1 cellular context compared by ENCODE assay signal in the genomic region with DNA sequence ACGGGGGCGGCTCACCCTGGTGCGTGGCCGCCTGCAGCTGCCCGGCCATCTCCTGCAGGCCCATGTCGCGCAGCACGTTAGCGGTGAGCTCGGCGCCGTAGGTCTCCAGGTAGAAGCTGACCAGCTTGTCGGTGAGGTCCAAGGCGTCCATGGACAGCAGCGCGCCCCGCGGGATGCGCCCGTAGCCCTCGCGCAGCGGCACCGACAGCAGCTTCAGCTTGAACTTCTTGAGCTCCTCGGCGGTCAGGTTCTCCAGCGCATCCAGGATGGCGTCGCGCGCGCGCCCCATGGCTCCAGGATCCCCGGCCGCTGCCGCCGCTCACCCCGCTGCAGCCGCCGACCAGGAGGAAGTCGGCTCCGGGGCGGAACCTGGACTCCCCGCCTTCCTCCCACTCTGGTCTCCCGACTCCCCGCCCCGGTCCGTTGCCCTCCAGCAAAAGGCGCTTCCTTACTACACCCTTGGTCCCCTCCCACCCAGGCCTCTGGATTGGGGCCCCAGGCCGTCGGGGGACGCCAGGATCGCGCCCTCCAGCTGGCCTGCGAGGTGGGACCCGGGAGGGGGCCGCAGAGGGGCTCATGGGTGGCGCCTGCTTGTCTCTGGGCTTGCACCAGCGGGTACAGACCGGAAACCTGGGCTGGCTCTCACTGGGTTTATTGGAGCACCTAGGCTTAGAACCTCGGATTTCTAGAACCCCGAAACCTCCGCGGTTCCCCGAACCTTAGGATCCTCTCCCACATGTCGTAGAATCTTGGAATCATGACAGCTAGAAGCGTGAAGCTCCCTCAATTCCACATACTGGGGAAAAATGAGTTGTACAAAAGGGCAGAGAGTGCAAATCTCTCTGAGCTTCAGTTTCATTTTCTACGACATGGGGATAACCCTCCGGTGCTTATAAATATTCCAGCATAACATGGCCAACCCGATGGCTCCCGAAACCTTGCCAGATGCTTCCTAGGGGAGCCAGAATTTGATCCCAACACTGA.
TF ChIP-seq lines count a peak whose summit lies in the region.

A gene (minus strand): TSS at position 359 of the 984 bp plus-strand sequence. CDS start 70 bp downstream, at position 289.

TF ChIP-seq in HepG2, 621 proteins besides CTCF, POLR2A, EP300 and RAD21 (continued from another document and continues in another):
- TF ChIP-seq, protein P1, sequence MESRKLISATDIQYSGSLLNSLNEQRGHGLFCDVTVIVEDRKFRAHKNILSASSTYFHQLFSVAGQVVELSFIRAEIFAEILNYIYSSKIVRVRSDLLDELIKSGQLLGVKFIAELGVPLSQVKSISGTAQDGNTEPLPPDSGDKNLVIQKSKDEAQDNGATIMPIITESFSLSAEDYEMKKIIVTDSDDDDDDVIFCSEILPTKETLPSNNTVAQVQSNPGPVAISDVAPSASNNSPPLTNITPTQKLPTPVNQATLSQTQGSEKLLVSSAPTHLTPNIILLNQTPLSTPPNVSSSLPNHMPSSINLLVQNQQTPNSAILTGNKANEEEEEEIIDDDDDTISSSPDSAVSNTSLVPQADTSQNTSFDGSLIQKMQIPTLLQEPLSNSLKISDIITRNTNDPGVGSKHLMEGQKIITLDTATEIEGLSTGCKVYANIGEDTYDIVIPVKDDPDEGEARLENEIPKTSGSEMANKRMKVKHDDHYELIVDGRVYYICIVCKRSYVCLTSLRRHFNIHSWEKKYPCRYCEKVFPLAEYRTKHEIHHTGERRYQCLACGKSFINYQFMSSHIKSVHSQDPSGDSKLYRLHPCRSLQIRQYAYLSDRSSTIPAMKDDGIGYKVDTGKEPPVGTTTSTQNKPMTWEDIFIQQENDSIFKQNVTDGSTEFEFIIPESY (CRISPR knock-in tag; IDR thresholded peaks at IDR 0.05), result no peak
- no peak for TF ChIP-seq MED1 (CRISPR knock-in tag; IDR thresholded peaks at IDR 0.05)
- peak; percentile 23; the same call in 1 of the 2 replicates for TF ChIP-seq ZMYM2 (CRISPR knock-in tag; IDR thresholded peaks at IDR 0.05)
- no peak for TF ChIP-seq ZNF460 (CRISPR knock-in tag; IDR thresholded peaks at IDR 0.05; ENCODE audit: borderline replicate concordance)
- TF ChIP-seq, protein P2, sequence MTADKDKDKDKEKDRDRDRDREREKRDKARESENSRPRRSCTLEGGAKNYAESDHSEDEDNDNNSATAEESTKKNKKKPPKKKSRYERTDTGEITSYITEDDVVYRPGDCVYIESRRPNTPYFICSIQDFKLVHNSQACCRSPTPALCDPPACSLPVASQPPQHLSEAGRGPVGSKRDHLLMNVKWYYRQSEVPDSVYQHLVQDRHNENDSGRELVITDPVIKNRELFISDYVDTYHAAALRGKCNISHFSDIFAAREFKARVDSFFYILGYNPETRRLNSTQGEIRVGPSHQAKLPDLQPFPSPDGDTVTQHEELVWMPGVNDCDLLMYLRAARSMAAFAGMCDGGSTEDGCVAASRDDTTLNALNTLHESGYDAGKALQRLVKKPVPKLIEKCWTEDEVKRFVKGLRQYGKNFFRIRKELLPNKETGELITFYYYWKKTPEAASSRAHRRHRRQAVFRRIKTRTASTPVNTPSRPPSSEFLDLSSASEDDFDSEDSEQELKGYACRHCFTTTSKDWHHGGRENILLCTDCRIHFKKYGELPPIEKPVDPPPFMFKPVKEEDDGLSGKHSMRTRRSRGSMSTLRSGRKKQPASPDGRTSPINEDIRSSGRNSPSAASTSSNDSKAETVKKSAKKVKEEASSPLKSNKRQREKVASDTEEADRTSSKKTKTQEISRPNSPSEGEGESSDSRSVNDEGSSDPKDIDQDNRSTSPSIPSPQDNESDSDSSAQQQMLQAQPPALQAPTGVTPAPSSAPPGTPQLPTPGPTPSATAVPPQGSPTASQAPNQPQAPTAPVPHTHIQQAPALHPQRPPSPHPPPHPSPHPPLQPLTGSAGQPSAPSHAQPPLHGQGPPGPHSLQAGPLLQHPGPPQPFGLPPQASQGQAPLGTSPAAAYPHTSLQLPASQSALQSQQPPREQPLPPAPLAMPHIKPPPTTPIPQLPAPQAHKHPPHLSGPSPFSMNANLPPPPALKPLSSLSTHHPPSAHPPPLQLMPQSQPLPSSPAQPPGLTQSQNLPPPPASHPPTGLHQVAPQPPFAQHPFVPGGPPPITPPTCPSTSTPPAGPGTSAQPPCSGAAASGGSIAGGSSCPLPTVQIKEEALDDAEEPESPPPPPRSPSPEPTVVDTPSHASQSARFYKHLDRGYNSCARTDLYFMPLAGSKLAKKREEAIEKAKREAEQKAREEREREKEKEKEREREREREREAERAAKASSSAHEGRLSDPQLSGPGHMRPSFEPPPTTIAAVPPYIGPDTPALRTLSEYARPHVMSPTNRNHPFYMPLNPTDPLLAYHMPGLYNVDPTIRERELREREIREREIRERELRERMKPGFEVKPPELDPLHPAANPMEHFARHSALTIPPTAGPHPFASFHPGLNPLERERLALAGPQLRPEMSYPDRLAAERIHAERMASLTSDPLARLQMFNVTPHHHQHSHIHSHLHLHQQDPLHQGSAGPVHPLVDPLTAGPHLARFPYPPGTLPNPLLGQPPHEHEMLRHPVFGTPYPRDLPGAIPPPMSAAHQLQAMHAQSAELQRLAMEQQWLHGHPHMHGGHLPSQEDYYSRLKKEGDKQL (CRISPR knock-in tag; IDR thresholded peaks at IDR 0.05; ENCODE audit: low read depth), result no peak
- peak; percentile 41; the same call in 1 of the 2 replicates for TF ChIP-seq ZFY (CRISPR knock-in tag; IDR thresholded peaks at IDR 0.05)
- TF ChIP-seq FOXJ3 (CRISPR knock-in tag; IDR thresholded peaks at IDR 0.05; ENCODE audit: borderline replicate concordance), result no peak
- no peak for TF ChIP-seq ZNF75D (CRISPR knock-in tag; IDR thresholded peaks at IDR 0.05; ENCODE audit: borderline replicate concordance)
- TF ChIP-seq GABPB1 (CRISPR knock-in tag; IDR thresholded peaks at IDR 0.05), result peak; percentile 59; the same call in 1 of the 2 replicates
- TF ChIP-seq HNRNPLL (IDR thresholded peaks at IDR 0.05; ENCODE audit: low read depth, low read length, poor library complexity, severe bottlenecking), result peak; percentile 46
- TF ChIP-seq, protein P3, sequence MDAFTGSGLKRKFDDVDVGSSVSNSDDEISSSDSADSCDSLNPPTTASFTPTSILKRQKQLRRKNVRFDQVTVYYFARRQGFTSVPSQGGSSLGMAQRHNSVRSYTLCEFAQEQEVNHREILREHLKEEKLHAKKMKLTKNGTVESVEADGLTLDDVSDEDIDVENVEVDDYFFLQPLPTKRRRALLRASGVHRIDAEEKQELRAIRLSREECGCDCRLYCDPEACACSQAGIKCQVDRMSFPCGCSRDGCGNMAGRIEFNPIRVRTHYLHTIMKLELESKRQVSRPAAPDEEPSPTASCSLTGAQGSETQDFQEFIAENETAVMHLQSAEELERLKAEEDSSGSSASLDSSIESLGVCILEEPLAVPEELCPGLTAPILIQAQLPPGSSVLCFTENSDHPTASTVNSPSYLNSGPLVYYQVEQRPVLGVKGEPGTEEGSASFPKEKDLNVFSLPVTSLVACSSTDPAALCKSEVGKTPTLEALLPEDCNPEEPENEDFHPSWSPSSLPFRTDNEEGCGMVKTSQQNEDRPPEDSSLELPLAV (CRISPR knock-in tag; conservative IDR thresholded peaks at IDR 0.05; ENCODE audit: low read depth), result no peak
- TF ChIP-seq SRSF1 (optimal IDR thresholded peaks at IDR 0.05; ENCODE audit: low read depth, low read length), result peak; percentile 12
- peak; percentile 57 for TF ChIP-seq ZNF607 (CRISPR knock-in tag; IDR thresholded peaks at IDR 0.05; ENCODE audit: borderline replicate concordance)
- TF ChIP-seq RBFOX2 (IDR thresholded peaks at IDR 0.05; ENCODE audit: low read depth, low read length), result peak; percentile 25; the same call in 1 of the 2 replicates
- TF ChIP-seq, protein P4, sequence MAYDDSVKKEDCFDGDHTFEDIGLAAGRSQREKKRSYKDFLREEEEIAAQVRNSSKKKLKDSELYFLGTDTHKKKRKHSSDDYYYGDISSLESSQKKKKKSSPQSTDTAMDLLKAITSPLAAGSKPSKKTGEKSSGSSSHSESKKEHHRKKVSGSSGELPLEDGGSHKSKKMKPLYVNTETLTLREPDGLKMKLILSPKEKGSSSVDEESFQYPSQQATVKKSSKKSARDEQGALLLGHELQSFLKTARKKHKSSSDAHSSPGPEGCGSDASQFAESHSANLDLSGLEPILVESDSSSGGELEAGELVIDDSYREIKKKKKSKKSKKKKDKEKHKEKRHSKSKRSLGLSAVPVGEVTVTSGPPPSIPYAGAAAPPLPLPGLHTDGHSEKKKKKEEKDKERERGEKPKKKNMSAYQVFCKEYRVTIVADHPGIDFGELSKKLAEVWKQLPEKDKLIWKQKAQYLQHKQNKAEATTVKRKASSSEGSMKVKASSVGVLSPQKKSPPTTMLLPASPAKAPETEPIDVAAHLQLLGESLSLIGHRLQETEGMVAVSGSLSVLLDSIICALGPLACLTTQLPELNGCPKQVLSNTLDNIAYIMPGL (CRISPR knock-in tag; IDR thresholded peaks at IDR 0.05; ENCODE audit: borderline replicate concordance in 1 of 2, low read depth in 1 of 2), result peak in 1 of 2 experiments; percentile 67; a peak in 2 of 4 replicates
- TF ChIP-seq, protein P5, sequence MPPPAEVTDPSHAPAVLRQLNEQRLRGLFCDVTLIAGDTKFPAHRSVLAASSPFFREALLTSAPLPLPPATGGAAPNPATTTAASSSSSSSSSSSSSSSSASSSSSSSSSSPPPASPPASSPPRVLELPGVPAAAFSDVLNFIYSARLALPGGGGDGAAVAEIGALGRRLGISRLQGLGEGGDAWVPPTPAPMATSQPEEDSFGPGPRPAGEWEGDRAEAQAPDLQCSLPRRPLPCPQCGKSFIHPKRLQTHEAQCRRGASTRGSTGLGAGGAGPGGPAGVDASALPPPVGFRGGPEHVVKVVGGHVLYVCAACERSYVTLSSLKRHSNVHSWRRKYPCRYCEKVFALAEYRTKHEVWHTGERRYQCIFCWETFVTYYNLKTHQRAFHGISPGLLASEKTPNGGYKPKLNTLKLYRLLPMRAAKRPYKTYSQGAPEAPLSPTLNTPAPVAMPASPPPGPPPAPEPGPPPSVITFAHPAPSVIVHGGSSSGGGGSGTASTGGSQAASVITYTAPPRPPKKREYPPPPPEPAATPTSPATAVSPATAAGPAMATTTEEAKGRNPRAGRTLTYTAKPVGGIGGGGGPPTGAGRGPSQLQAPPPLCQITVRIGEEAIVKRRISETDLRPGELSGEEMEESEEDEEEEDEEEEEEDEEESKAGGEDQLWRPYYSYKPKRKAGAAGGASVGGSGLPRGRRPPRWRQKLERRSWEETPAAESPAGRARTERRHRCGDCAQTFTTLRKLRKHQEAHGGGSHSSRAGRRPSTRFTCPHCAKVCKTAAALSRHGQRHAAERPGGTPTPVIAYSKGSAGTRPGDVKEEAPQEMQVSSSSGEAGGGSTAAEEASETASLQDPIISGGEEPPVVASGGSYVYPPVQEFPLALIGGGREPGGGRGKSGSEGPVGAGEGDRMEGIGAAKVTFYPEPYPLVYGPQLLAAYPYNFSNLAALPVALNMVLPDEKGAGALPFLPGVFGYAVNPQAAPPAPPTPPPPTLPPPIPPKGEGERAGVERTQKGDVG (CRISPR knock-in tag; IDR thresholded peaks at IDR 0.05; ENCODE audit: borderline replicate concordance), result no peak
- TF ChIP-seq TBX2 (CRISPR knock-in tag; IDR thresholded peaks at IDR 0.05; ENCODE audit: borderline replicate concordance), result peak; percentile 25; the same call in 1 of the 2 replicates
- TF ChIP-seq ZNF879 (CRISPR knock-in tag; IDR thresholded peaks at IDR 0.05), result no peak
- TF ChIP-seq, protein P6, sequence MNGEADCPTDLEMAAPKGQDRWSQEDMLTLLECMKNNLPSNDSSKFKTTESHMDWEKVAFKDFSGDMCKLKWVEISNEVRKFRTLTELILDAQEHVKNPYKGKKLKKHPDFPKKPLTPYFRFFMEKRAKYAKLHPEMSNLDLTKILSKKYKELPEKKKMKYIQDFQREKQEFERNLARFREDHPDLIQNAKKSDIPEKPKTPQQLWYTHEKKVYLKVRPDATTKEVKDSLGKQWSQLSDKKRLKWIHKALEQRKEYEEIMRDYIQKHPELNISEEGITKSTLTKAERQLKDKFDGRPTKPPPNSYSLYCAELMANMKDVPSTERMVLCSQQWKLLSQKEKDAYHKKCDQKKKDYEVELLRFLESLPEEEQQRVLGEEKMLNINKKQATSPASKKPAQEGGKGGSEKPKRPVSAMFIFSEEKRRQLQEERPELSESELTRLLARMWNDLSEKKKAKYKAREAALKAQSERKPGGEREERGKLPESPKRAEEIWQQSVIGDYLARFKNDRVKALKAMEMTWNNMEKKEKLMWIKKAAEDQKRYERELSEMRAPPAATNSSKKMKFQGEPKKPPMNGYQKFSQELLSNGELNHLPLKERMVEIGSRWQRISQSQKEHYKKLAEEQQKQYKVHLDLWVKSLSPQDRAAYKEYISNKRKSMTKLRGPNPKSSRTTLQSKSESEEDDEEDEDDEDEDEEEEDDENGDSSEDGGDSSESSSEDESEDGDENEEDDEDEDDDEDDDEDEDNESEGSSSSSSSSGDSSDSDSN (CRISPR knock-in tag; IDR thresholded peaks at IDR 0.05), result peak; percentile 87
- no peak for TF ChIP-seq ZNF564 (CRISPR knock-in tag; IDR thresholded peaks at IDR 0.05)
- TF ChIP-seq EED (CRISPR knock-in tag; IDR thresholded peaks at IDR 0.05), result no peak
- TF ChIP-seq KDM2A (CRISPR knock-in tag; IDR thresholded peaks at IDR 0.05; ENCODE audit: borderline replicate concordance, low read depth), result peak; percentile 57
- TF ChIP-seq, protein P7, sequence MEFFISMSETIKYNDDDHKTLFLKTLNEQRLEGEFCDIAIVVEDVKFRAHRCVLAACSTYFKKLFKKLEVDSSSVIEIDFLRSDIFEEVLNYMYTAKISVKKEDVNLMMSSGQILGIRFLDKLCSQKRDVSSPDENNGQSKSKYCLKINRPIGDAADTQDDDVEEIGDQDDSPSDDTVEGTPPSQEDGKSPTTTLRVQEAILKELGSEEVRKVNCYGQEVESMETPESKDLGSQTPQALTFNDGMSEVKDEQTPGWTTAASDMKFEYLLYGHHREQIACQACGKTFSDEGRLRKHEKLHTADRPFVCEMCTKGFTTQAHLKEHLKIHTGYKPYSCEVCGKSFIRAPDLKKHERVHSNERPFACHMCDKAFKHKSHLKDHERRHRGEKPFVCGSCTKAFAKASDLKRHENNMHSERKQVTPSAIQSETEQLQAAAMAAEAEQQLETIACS (CRISPR knock-in tag; IDR thresholded peaks at IDR 0.05), result 0 out of 2 replicates have a peak, but pooled peaks have one; percentile 36
- peak; percentile 43; the same call in 1 of the 2 replicates for TF ChIP-seq HDAC1 (CRISPR knock-in tag; IDR thresholded peaks at IDR 0.05)
- TF ChIP-seq ZKSCAN1 (IDR thresholded peaks at IDR 0.05; ENCODE audit: low read length), result no peak
- TF ChIP-seq ZNF7 (CRISPR knock-in tag; IDR thresholded peaks at IDR 0.05), result no peak
- no peak; the same call in 1 of the 2 replicates for TF ChIP-seq EEA1 (CRISPR knock-in tag; IDR thresholded peaks at IDR 0.05; ENCODE audit: borderline replicate concordance)
- 0 out of 2 replicates have a peak, but pooled peaks have one; percentile 26 for TF ChIP-seq ZNF768 (CRISPR knock-in tag; IDR thresholded peaks at IDR 0.05)
- TF ChIP-seq ZNF251 (CRISPR knock-in tag; IDR thresholded peaks at IDR 0.05), result no peak
- TF ChIP-seq, protein P8, sequence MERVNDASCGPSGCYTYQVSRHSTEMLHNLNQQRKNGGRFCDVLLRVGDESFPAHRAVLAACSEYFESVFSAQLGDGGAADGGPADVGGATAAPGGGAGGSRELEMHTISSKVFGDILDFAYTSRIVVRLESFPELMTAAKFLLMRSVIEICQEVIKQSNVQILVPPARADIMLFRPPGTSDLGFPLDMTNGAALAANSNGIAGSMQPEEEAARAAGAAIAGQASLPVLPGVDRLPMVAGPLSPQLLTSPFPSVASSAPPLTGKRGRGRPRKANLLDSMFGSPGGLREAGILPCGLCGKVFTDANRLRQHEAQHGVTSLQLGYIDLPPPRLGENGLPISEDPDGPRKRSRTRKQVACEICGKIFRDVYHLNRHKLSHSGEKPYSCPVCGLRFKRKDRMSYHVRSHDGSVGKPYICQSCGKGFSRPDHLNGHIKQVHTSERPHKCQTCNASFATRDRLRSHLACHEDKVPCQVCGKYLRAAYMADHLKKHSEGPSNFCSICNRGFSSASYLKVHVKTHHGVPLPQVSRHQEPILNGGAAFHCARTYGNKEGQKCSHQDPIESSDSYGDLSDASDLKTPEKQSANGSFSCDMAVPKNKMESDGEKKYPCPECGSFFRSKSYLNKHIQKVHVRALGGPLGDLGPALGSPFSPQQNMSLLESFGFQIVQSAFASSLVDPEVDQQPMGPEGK (CRISPR knock-in tag; IDR thresholded peaks at IDR 0.05), result 0 out of 2 replicates have a peak, but pooled peaks have one; percentile 6
- peak; percentile 47 for TF ChIP-seq ZNF274 (CRISPR knock-in tag; IDR thresholded peaks at IDR 0.05)
